15 cellular contexts compared by ENCODE assay signal in the genomic region with DNA sequence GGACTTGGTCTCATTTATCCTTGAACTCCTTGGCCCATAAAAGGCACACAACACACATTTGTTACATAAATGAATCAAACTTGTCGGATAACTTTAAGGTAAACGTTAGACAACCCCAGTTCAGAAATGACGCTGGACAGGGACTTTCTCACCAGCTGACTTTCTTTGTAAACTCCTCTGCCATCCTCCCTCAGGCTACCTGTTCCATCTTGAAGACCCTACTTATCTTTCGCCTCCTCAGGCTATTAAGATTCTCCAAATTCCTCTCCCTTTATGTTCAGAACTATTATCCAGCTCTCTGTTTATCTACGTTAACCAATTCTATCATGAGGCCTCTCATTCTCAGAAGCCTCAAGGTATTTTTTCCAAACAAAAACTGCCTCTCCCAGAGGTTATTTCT. TPM values are rescaled to one million over a fixed set of nuclear protein-coding genes. Genes with fewer than 3 reads are reported as not detected.
DNase-seq lines count a peak whose midpoint lies in the region; ATAC-seq lines count a peak whose summit lies in the region.
"Had no signal": no experiment of that assay in that cellular context is flagged by ENCODE, and none has a peak within 500 bp of the region (broad histone marks: within the 10 kb centered on the region; RNA-seq: fewer than 3 reads in every experiment).

No MANE protein-coding gene starts in this region.

- H3K79me2 ChIP-seq in trophoblast cell (ENCODE audit: control insufficient read depth, insufficient read depth, low read length, poor library complexity) = no peaks in the 10 kb centered on the region

- no peak overlapping the region for H3K4ac ChIP-seq in trophoblast cell (ENCODE audit: low read depth, low read length)

- no peaks in the 10 kb centered on the region; the same call in 1 of the 2 replicates for H3K4me1 ChIP-seq in HAP-1
- H3K4me1 ChIP-seq in trophoblast cell (ENCODE audit: control insufficient read depth in 1 of 2, insufficient read depth in 2 of 2, low read length in 2 of 2) = peaks cover 10 to 13% of the 10 kb centered on the region in 2 experiments

- no peak overlapping the region for H4K8ac ChIP-seq in trophoblast cell (ENCODE audit: low read depth, low read length)

- peaks cover 5% of the 10 kb centered on the region for H3K79me1 ChIP-seq in trophoblast cell (ENCODE audit: low read length)

- no peak overlapping the region for H3K23ac ChIP-seq in trophoblast cell (ENCODE audit: low read length)

- no peaks in the 10 kb centered on the region for H3K36me3 ChIP-seq in HAP-1 (replicated peaks)
- H3K36me3 ChIP-seq in trophoblast cell (ENCODE audit: control insufficient read depth in 1 of 2, insufficient read depth in 2 of 2, low read length in 2 of 2) = no peaks in the 10 kb centered on the region

- peak overlapping the region; percentile 61 for H3K27ac ChIP-seq in trophoblast cell (ENCODE audit: low read depth, low read length)
- H3K27ac ChIP-seq: GM23248 had no signal

- no CpG with 5 or more reads among the region's 5 CpGs for WGBS in trophoblast cell (ENCODE audit: extremely low coverage, insufficient coverage, insufficient read length)

- H2AK5ac ChIP-seq in trophoblast cell (ENCODE audit: low read length) = no peak overlapping the region

- H2BK5ac ChIP-seq in trophoblast cell (ENCODE audit: low read depth, low read length, poor library complexity) = no peak overlapping the region

- peak; percentile 9 to 40 for DNase-seq in HAP-1 (ENCODE audit: low spot score in 2 of 2)
- DNase-seq in islet precursor cell = peak; percentile 70
- DNase-seq in trophoblast cell = peak; percentile 46 to 73
- no peak for DNase-seq in NCI-H1694 treated with DMSO at 0.1 percent for 48 hours (lab: John Stamatoyannopoulos, UW)
- DNase-seq: C1 segment of cervical spinal cord; CD4-positive, alpha-beta memory T cell; COR-L47; DMS79; EL; GF-D8; GM23248; H7 had no signal

- H2BK120ac ChIP-seq in trophoblast cell (ENCODE audit: insufficient read depth, low read length, poor library complexity) = no peak overlapping the region

- no peak overlapping the region for H2BK12ac ChIP-seq in trophoblast cell (ENCODE audit: low read length)

- no peak overlapping the region for H3K14ac ChIP-seq in trophoblast cell (ENCODE audit: low read length)

- H3K27me3 ChIP-seq in HAP-1 (ENCODE audit: low read depth) = no peaks in the 10 kb centered on the region
- H3K27me3 ChIP-seq in trophoblast cell (ENCODE audit: insufficient read depth, low read length) = no peaks in the 10 kb centered on the region

- H4K91ac ChIP-seq in trophoblast cell (ENCODE audit: low read depth, low read length) = no peak overlapping the region

- H3K4me3 ChIP-seq in HAP-1 (no peak overlapping the region), trophoblast cell (ENCODE audit: low read depth, low read length) (no peak overlapping the region)
- H3K4me3 ChIP-seq: GM23248 had no signal

- no peak overlapping the region for H3K9ac ChIP-seq in trophoblast cell (ENCODE audit: low read length)
- H3K9ac ChIP-seq: GM23248 had no signal

- no peak overlapping the region for H2AFZ ChIP-seq in trophoblast cell (ENCODE audit: insufficient read depth, low read length, poor library complexity)
- H2AFZ ChIP-seq: GM23248 had no signal

- no peak overlapping the region for H4K12ac ChIP-seq in trophoblast cell (ENCODE audit: low read depth, low read length)

- in situ Hi-C loops in HAP-1 (cut with MboI; ENCODE audit: low sequenced_read_pairs) = no loop called here

- H3K4me2 ChIP-seq in trophoblast cell (ENCODE audit: low read length) = no peak overlapping the region

- ATAC-seq in HG02798 (IDR thresholded peaks at IDR 0.05; ENCODE audit: poor library complexity, unreplicated experiment) (no peak), HG03095 (IDR thresholded peaks at IDR 0.05; ENCODE audit: unreplicated experiment) (no peak)
- ATAC-seq: HCT116 had no signal

- H3K18ac ChIP-seq in trophoblast cell (ENCODE audit: low read length) = no peak overlapping the region

- H3K9me3 ChIP-seq in HAP-1 (no peaks in the 10 kb centered on the region; the same call in 1 of the 2 replicates), trophoblast cell (ENCODE audit: insufficient read depth, low read depth, low read length) (no peaks in the 10 kb centered on the region)

RNA-seq across cellular contexts. Expression of gene KIF16B, which starts 47.7 kb away (rescaled TPM):
- 11.9 and 12.3 TPM in 2 replicates for polyA plus RNA-seq in trophoblast cell (2013)
